ENCODE assay signal across 8 cellular contexts in the genomic region with DNA sequence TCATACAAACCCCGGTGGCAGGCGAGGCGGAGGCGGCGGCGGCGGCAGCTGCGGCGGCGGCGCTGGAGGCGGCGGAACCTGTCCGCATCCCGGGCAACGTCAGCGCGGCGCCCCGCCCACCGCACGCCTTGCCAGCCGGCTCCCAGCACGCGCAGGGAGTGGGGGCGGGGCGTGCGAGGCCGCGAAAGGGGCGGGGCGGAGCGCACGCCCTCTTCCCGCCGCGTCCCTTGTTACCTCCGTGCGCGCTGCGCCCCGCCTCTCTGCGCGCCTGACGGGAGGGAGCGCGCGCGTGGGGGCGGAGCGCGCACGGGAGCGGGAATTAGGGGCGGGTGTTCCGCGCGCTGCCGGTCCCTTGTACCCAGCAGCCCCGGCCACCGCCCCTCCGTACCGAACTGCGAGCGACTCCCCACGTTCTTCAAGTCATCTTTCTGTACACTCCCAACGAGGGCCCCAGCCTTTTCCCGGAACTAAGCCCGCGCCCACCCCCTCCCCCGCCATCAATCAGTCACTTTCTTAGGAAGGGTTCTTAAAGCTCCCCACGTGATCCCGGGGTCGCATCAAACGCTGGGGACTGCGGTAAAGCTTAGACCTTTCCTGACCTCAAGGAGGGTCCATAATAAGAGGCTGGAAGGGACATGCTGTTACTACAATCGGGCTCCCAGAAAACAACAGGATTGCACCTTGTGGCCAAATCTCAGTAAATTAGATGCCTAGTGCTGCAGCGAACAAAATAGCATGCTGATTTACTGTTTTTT. TPM values are rescaled to one million over a fixed set of nuclear protein-coding genes. Genes with fewer than 3 reads are reported as not detected.
A peak's percentile ranks its signal among the peaks of the same experiment; 100 is the strongest.
DNase-seq lines count a peak whose midpoint lies in the region; ATAC-seq and TF ChIP-seq lines count a peak whose summit lies in the region.

A gene with protein sequence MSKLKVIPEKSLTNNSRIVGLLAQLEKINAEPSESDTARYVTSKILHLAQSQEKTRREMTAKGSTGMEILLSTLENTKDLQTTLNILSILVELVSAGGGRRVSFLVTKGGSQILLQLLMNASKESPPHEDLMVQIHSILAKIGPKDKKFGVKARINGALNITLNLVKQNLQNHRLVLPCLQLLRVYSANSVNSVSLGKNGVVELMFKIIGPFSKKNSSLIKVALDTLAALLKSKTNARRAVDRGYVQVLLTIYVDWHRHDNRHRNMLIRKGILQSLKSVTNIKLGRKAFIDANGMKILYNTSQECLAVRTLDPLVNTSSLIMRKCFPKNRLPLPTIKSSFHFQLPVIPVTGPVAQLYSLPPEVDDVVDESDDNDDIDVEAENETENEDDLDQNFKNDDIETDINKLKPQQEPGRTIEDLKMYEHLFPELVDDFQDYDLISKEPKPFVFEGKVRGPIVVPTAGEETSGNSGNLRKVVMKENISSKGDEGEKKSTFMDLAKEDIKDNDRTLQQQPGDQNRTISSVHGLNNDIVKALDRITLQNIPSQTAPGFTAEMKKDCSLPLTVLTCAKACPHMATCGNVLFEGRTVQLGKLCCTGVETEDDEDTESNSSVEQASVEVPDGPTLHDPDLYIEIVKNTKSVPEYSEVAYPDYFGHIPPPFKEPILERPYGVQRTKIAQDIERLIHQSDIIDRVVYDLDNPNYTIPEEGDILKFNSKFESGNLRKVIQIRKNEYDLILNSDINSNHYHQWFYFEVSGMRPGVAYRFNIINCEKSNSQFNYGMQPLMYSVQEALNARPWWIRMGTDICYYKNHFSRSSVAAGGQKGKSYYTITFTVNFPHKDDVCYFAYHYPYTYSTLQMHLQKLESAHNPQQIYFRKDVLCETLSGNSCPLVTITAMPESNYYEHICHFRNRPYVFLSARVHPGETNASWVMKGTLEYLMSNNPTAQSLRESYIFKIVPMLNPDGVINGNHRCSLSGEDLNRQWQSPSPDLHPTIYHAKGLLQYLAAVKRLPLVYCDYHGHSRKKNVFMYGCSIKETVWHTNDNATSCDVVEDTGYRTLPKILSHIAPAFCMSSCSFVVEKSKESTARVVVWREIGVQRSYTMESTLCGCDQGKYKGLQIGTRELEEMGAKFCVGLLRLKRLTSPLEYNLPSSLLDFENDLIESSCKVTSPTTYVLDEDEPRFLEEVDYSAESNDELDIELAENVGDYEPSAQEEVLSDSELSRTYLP (minus strand): TSS at position 80 of the 755 bp plus-strand sequence. CDS start 29,421 bp downstream, outside the sequence.

- H3K4me3 ChIP-seq in GM12864 (ENCODE audit: low read depth, low read length), result peak within 1 kb of the TSS; percentile 98
- H3K4me3 ChIP-seq in SU-DHL-6 (ENCODE audit: insufficient read depth, low read length, poor library complexity, severe bottlenecking), result peak within 1 kb of the TSS; percentile 86
- H3K4me3 ChIP-seq in parathyroid adenoma (ENCODE audit: low read depth, low read length), result peak within 1 kb of the TSS; percentile 85
- peak within 1 kb of the TSS; percentile 81 to 90 for H3K4me3 ChIP-seq in tibial artery

- H3K4me1 ChIP-seq in parathyroid adenoma (no peaks in the 10 kb centered on the region), tibial artery (peaks cover 0 to 18% (median 3%) of the 10 kb centered on the region in 4 donors)

- peak within 1 kb of the TSS; percentile 88 for H3K4me3 Mint-ChIP-seq in activated naive CD8-positive, alpha-beta T cell treated with anti-CD3 and anti-CD28 coated beads, Interleukin-2, amount 10 ng/mL, durations not matched to agents 7 days and 5 days

- DNase-seq in GM12864 (ENCODE audit: low read depth) (peak; percentile 72), NCI-H1105 treated with DMSO at 0.1 percent for 48 hours (lab: John Stamatoyannopoulos, UW) (peak; percentile 85), Right ventricle myocardium inferior (ENCODE audit: missing footprints) (peak; percentile 99), tibial artery (peak; percentile 91 to 97)
- DNase-seq in activated naive CD8-positive, alpha-beta T cell treated with anti-CD3 and anti-CD28 coated beads, Interleukin-2, amount 10 ng/mL, durations not matched to agents 7 days and 5 days, result peak; percentile 99

- no peaks in the 10 kb centered on the region for H3K9me3 ChIP-seq in SU-DHL-6 (ENCODE audit: insufficient read depth, low read length)
- H3K9me3 ChIP-seq in parathyroid adenoma (ENCODE audit: control insufficient read depth, low read length), result no peaks in the 10 kb centered on the region
- no peaks in the 10 kb centered on the region for H3K9me3 ChIP-seq in tibial artery

- peaks cover 2% of the 10 kb centered on the region for H3K27me3 Mint-ChIP-seq in activated naive CD8-positive, alpha-beta T cell treated with anti-CD3 and anti-CD28 coated beads, Interleukin-2, amount 10 ng/mL, durations not matched to agents 7 days and 5 days

- peaks cover 36% of the 10 kb centered on the region for H3K79me2 ChIP-seq in SU-DHL-6 (ENCODE audit: insufficient read depth, low read length)
- H3K79me2 ChIP-seq in parathyroid adenoma, result no peaks in the 10 kb centered on the region

- H2AFZ ChIP-seq in SU-DHL-6 (ENCODE audit: low read depth, low read length, severe bottlenecking) (peak within 1 kb of the TSS; percentile 100), parathyroid adenoma (peak within 1 kb of the TSS; percentile 93)

- H3K27me3 ChIP-seq in SU-DHL-6 (ENCODE audit: low read length), result no peaks in the 10 kb centered on the region
- H3K27me3 ChIP-seq in parathyroid adenoma (ENCODE audit: control insufficient read depth, insufficient read depth, low read length), result no peaks in the 10 kb centered on the region
- H3K27me3 ChIP-seq in tibial artery, result no peaks in the 10 kb centered on the region

- peak within 1 kb of the TSS; percentile 90 for H3K9ac ChIP-seq in SU-DHL-6 (ENCODE audit: low read length)
- no peak within 1 kb of the TSS for H3K9ac ChIP-seq in parathyroid adenoma

- H3K9me3 Mint-ChIP-seq in activated naive CD8-positive, alpha-beta T cell treated with anti-CD3 and anti-CD28 coated beads, Interleukin-2, amount 10 ng/mL, durations not matched to agents 7 days and 5 days, result no peaks in the 10 kb centered on the region

- H3K27ac ChIP-seq in SU-DHL-6 (ENCODE audit: low read depth, low read length) (peak within 1 kb of the TSS; percentile 76), parathyroid adenoma (peak within 1 kb of the TSS; percentile 72), tibial artery (peak within 1 kb of the TSS; percentile 73 to 77)

- peaks cover 29% of the 10 kb centered on the region for H4K20me1 ChIP-seq in SU-DHL-6 (ENCODE audit: low read depth, low read length)

- no peaks in the 10 kb centered on the region for H3F3A ChIP-seq in SU-DHL-6 (ENCODE audit: insufficient read depth)

- peak; percentile 85 for ATAC-seq in HG02642 (IDR thresholded peaks at IDR 0.05; ENCODE audit: poor library complexity, unreplicated experiment)
- ATAC-seq in activated naive CD8-positive, alpha-beta T cell treated with anti-CD3 and anti-CD28 coated beads, Interleukin-2, amount 10 ng/mL, durations not matched to agents 7 days and 5 days (ENCODE audit: low read depth), result peak; percentile 83
- peak; percentile 98 for ATAC-seq in Right ventricle myocardium inferior

- TF ChIP-seq CTCF in GM12864 (IDR thresholded peaks at IDR 0.05; ENCODE audit: low read depth, low read length, missing control alignments), result no peak
- TF ChIP-seq CTCF in SU-DHL-6 (IDR thresholded peaks at IDR 0.05; ENCODE audit: insufficient read depth, low read length, poor library complexity, severe bottlenecking), result no peak
- no peak for TF ChIP-seq CTCF in parathyroid adenoma (IDR thresholded peaks at IDR 0.05)
- TF ChIP-seq CTCF in tibial artery (IDR thresholded peaks at IDR 0.05), result no peak

- H3K27ac Mint-ChIP-seq in activated naive CD8-positive, alpha-beta T cell treated with anti-CD3 and anti-CD28 coated beads, Interleukin-2, amount 10 ng/mL, durations not matched to agents 7 days and 5 days, result peak within 1 kb of the TSS; percentile 95

- intact Hi-C loops in Right ventricle myocardium inferior (cut with DNase I), result loop anchor here (10.0 kb wide), 1 partner anchor 203 kb away; a partner anchor contains a TSS
- intact Hi-C loops in tibial artery (cut with DNase I; ENCODE audit: low total_unique reads), result no loop called here

- H3K36me3 ChIP-seq in SU-DHL-6 (ENCODE audit: low read length) (no peaks in the 10 kb centered on the region), parathyroid adenoma (ENCODE audit: control insufficient read depth, insufficient read depth, low read length) (no peaks in the 10 kb centered on the region), tibial artery (no peaks in the 10 kb centered on the region)

- no peaks in the 10 kb centered on the region for H3K9me2 ChIP-seq in SU-DHL-6 (replicated peaks; ENCODE audit: insufficient read depth, low read length)

- peaks cover 26% of the 10 kb centered on the region for H3K4me1 Mint-ChIP-seq in activated naive CD8-positive, alpha-beta T cell treated with anti-CD3 and anti-CD28 coated beads, Interleukin-2, amount 10 ng/mL, durations not matched to agents 7 days and 5 days

- POLR2A ChIA-PET in activated naive CD8-positive, alpha-beta T cell treated with anti-CD3 and anti-CD28 coated beads, Interleukin-2, amount 10 ng/mL, durations not matched to agents 7 days and 5 days (lab: Charles Lee), result interaction anchor here (0.6 to 1.3 kb wide), 4 partner anchors 19 to 275 kb away, joined by 3 to 4 read pairs (median 3); no protein-coding TSS in a partner anchor

- H3K4me2 ChIP-seq in SU-DHL-6 (ENCODE audit: low read depth, low read length, poor library complexity, severe bottlenecking) (peak within 1 kb of the TSS; percentile 99), parathyroid adenoma (ENCODE audit: low read length) (peak within 1 kb of the TSS; percentile 83)

- no peaks in the 10 kb centered on the region for H3K36me3 Mint-ChIP-seq in activated naive CD8-positive, alpha-beta T cell treated with anti-CD3 and anti-CD28 coated beads, Interleukin-2, amount 10 ng/mL, durations not matched to agents 7 days and 5 days

RNA-seq across cellular contexts. Expression of the gene that starts here (rescaled TPM):
- total RNA-seq in activated naive CD8-positive, alpha-beta T cell treated with anti-CD3 and anti-CD28 coated beads, Interleukin-2, amount 10 ng/mL, durations not matched to agents 7 days and 5 days, result 10 to 100 TPM; 42.6 to 46.7 TPM
- total RNA-seq in Right ventricle myocardium inferior, result 68.0 TPM

Comparison
In these comparisons a context has a peak if more than half of its experiments do, and no peak if none do; other contexts are left out.
1. Peak in every context shown above with its lines: DNase-seq, ATAC-seq, H3K4me3 ChIP-seq and H3K27ac ChIP-seq.